Comparison of ENCODE assay signal across 8 cellular contexts in the genomic region with DNA sequence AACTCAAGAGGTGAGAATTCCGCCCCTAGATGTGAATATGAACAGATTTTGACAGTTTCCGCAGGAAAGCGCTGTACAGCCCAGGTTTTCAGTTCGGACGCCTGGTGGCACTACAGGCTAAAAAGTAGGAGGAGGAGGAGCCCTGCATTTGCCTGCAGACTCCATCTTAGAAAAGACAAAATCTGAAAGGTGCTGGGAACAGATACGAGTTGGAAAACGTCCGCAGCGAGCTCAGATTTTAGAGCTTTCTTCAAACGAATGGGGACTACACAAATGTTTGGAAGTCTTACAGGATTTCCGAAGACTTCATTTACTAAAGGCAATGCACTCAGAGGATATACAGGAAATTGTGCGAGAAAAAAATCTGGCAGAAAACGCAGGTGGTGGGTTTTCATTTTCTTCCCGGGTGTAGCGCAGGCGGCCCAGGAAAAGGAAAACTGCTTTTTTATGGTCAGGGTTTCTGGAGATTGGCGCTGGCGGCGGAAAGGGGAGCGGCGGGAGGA. TPM values are rescaled to one million over a fixed set of nuclear protein-coding genes. Genes with fewer than 3 reads are reported as not detected.
DNase-seq lines count a peak whose midpoint lies in the region; ATAC-seq and TF ChIP-seq lines count a peak whose summit lies in the region.

No MANE protein-coding gene starts in this region.

- H3K18ac ChIP-seq in H9 (ENCODE audit: insufficient read length, low read depth, low read length) = peak overlapping the region; percentile 82

- H3K4me3 ChIP-seq in AG09309 (ENCODE audit: control insufficient read depth, low read depth, low read length) (peak overlapping the region; percentile 46), PC-9 (peak overlapping the region; percentile 59), osteoblast (ENCODE audit: insufficient read depth, low read length) (peak overlapping the region; percentile 71)

- no peaks in the 10 kb centered on the region for H4K20me1 ChIP-seq in H9 (ENCODE audit: control insufficient read depth, insufficient read depth, insufficient read length)
- H4K20me1 ChIP-seq in PC-9 (ENCODE audit: insufficient read depth) = no peaks in the 10 kb centered on the region
- no peaks in the 10 kb centered on the region for H4K20me1 ChIP-seq in osteoblast (ENCODE audit: insufficient read depth, low read length)

- no TSS peak for BruUV-seq in PC-9 (replicated peaks; lab: Mats Ljungman, UMichigan)

- peaks cover 2% of the 10 kb centered on the region; the same call in 1 of the 2 replicates for H3K27me3 Mint-ChIP-seq in H9 (ENCODE audit: low read depth)

- H3K4me1 ChIP-seq in H9 (ENCODE audit: insufficient read depth, low read length) = no peaks in the 10 kb centered on the region; the same call in 1 of the 2 replicates
- no peaks in the 10 kb centered on the region for H3K4me1 ChIP-seq in PC-9 (replicated peaks; ENCODE audit: insufficient read depth)
- no peaks in the 10 kb centered on the region for H3K4me1 ChIP-seq in osteoblast (ENCODE audit: insufficient read depth, low read length)

- H2BK15ac ChIP-seq in H9 (ENCODE audit: low read depth, low read length) = no peak overlapping the region

- H3K23ac ChIP-seq in H9 (ENCODE audit: insufficient read length, low read depth, low read length) = no peak overlapping the region

- H2BK5ac ChIP-seq in H9 (ENCODE audit: insufficient read length, low read length) = no peak overlapping the region

- no peak overlapping the region for H4K5ac ChIP-seq in H9 (ENCODE audit: insufficient read length, low read depth, low read length)

- no peak overlapping the region for H2AK5ac ChIP-seq in H9 (ENCODE audit: insufficient read length, low read length)

- H3K27ac Mint-ChIP-seq in H9 = peak overlapping the region; percentile 46 to 99 (median 91); a peak in 4 of 7 replicates

- H3K4me2 ChIP-seq in H9 (ENCODE audit: insufficient read depth, insufficient read length, low read length) (peak overlapping the region; percentile 72), PC-9 (peak overlapping the region; percentile 85), osteoblast (ENCODE audit: insufficient read depth, low read length) (peak overlapping the region; percentile 80)

- peak overlapping the region; percentile 20 to 79; a peak in 3 of 5 replicates for H3K4me3 Mint-ChIP-seq in H9

- H3K23me2 ChIP-seq in H9 (ENCODE audit: insufficient read length, low read depth, low read length, poor library complexity, severe bottlenecking) = peaks cover 4% of the 10 kb centered on the region

- no peak overlapping the region for H2BK12ac ChIP-seq in H9 (ENCODE audit: insufficient read length, low read depth, low read length)

- H4K91ac ChIP-seq in H9 (ENCODE audit: insufficient read length, low read depth, low read length) = no peak overlapping the region

- H2BK120ac ChIP-seq in H9 (ENCODE audit: low read depth, low read length, poor library complexity, severe bottlenecking) = peak overlapping the region; percentile 67

- POLR2A ChIA-PET in PC-9 (lab: Charles Lee; ENCODE audit: unreplicated experiment) = interaction anchor here (0.5 kb wide), 1 partner anchor 133 kb away, joined by 4 read pairs; no protein-coding TSS in a partner anchor

- H3K9me3 ChIP-seq in H9 (ENCODE audit: control insufficient read depth, low read depth, low read length) = no peaks in the 10 kb centered on the region
- no peaks in the 10 kb centered on the region; the same call in 1 of the 2 replicates for H3K9me3 ChIP-seq in PC-9 (ENCODE audit: insufficient read depth, low read depth)
- H3K9me3 ChIP-seq in osteoblast (ENCODE audit: low read depth, low read length) = no peaks in the 10 kb centered on the region

- no peaks in the 10 kb centered on the region for H3K79me2 ChIP-seq in H9 (ENCODE audit: insufficient read depth, low read length)
- no peaks in the 10 kb centered on the region for H3K79me2 ChIP-seq in PC-9 (ENCODE audit: low read depth)
- H3K79me2 ChIP-seq in osteoblast (ENCODE audit: insufficient read depth, low read length) = no peaks in the 10 kb centered on the region

- no peaks in the 10 kb centered on the region for H3K79me1 ChIP-seq in H9 (ENCODE audit: insufficient read depth, low read depth, low read length, poor library complexity, severe bottlenecking)

- H3T11ph ChIP-seq in H9 (ENCODE audit: low read length) = peak overlapping the region; percentile 98

- no peaks in the 10 kb centered on the region for H3F3A ChIP-seq in PC-9 (ENCODE audit: insufficient read depth, low read depth)

- H3K9me3 Mint-ChIP-seq in H9 = peaks cover 0 to 4% of the 10 kb centered on the region in 2 experiments; a peak in 1 of 5 replicates

- H3K9me2 ChIP-seq in PC-9 (ENCODE audit: insufficient read depth) = no peaks in the 10 kb centered on the region

- H3K14ac ChIP-seq in H9 (ENCODE audit: insufficient read depth, low read length) = peak overlapping the region; percentile 89; the same call in 1 of the 2 replicates

- DNase-seq in AG09309 (ENCODE audit: low read depth) = peak; percentile 31
- peak; percentile 73 for DNase-seq in H9
- peak; percentile 39 to 62 for DNase-seq in PC-9
- peak; percentile 37 for DNase-seq in activated naive CD4-positive, alpha-beta T cell treated with anti-CD3 and anti-CD28 coated beads, Interleukin-2, amount 50 U/mL, for 16 hours
- DNase-seq in Right ventricle myocardium superior = peak; percentile 48
- DNase-seq in osteoblast (ENCODE audit: insufficient read length, low spot score, missing footprints) = no peak
- no peak for DNase-seq in NK-92 treated with Interleukin-12 subunit alpha and Interleukin-12 subunit beta, amount 100 ng/mL, for 24 hours (lab: John Stamatoyannopoulos, UW)
- DNase-seq in NCI-H774 (lab: John Stamatoyannopoulos, UW) = no peak

- WGBS in H9 (ENCODE audit: extremely low coverage, insufficient read length, low lambda C conversion rate) = no CpG with 5 or more reads among the region's 21 CpGs

- no peaks in the 10 kb centered on the region for H3K27me3 ChIP-seq in H9 (ENCODE audit: insufficient read depth, low read length)
- H3K27me3 ChIP-seq in PC-9 (ENCODE audit: insufficient read depth, low read depth) = no peaks in the 10 kb centered on the region
- H3K27me3 ChIP-seq in osteoblast (ENCODE audit: insufficient read depth, low read length) = no peaks in the 10 kb centered on the region

- H2AFZ ChIP-seq in H9 (ENCODE audit: low read length) (peak overlapping the region; percentile 99), PC-9 (peak overlapping the region; percentile 95), osteoblast (ENCODE audit: low read length) (peak overlapping the region; percentile 92)

- H4K8ac ChIP-seq in H9 (replicated peaks; ENCODE audit: insufficient read length, low read depth, low read length) = no peak overlapping the region

- intact Hi-C loops in PC-9 (cut with micrococcal nuclease; ENCODE audit: unreplicated experiment) = loop anchor here (5.0 to 10.0 kb wide), 3 partner anchors 100 to 478 kb away; a partner anchor contains a TSS
- intact Hi-C loops in Right ventricle myocardium superior (cut with DNase I) = no loop called here

- no peaks in the 10 kb centered on the region for H3K36me3 ChIP-seq in PC-9 (ENCODE audit: low read depth)
- H3K36me3 ChIP-seq in osteoblast (ENCODE audit: insufficient read depth, low read length) = no peaks in the 10 kb centered on the region

- CTCF ChIA-PET in PC-9 (lab: Charles Lee) = interaction anchor here (0.7 to 0.9 kb wide), 3 partner anchors 10 to 480 kb away, joined by 3 to 4 read pairs (median 3); a partner anchor contains a TSS

- no peak overlapping the region for H3K56ac ChIP-seq in H9 (ENCODE audit: insufficient read length, low read depth, low read length)

- peaks cover 4 to 6% of the 10 kb centered on the region in 2 experiments; a peak in 3 of 4 replicates for H3K4me1 Mint-ChIP-seq in H9

- no peak overlapping the region; the same call in 1 of the 2 replicates for H3K4ac ChIP-seq in H9 (ENCODE audit: low read depth, low read length)

- TF ChIP-seq CTCF in AG09309 (IDR thresholded peaks at IDR 0.05; ENCODE audit: control insufficient read depth, insufficient read depth, low read depth, low read length, missing control alignments) (peak; percentile 68), H9 (conservative IDR thresholded peaks at IDR 0.05) (peak; percentile 79), PC-9 (conservative IDR thresholded peaks at IDR 0.05) (peak; percentile 63), osteoblast (IDR thresholded peaks at IDR 0.05; ENCODE audit: extremely low read depth, low read depth, low read length) (peak; percentile 63)

- H3K27ac ChIP-seq in H9 (ENCODE audit: insufficient read length, low read depth, low read length) (no peak overlapping the region), PC-9 (no peak overlapping the region), osteoblast (ENCODE audit: low read depth, low read length) (no peak overlapping the region)

- H2BK20ac ChIP-seq in H9 (ENCODE audit: low read depth, low read length, poor library complexity, severe bottlenecking) = peak overlapping the region; percentile 100

- H3K9ac ChIP-seq in H9 (ENCODE audit: extremely low read depth, insufficient read length, low read length) = peak overlapping the region; percentile 93

- H3K36me3 Mint-ChIP-seq in H9 (ENCODE audit: insufficient read depth in 1 of 3, low read depth in 3 of 3) = peaks cover 0 to 6% (median 4%) of the 10 kb centered on the region in 3 experiments; a peak in 3 of 7 replicates

- peak; percentile 75 for ATAC-seq in Right ventricle myocardium superior (ENCODE audit: poor library complexity)

RNA-seq across cellular contexts. Expression of a gene that starts 9.9 kb away (rescaled TPM):
- total RNA-seq in H9 (2021) = 26.3 and 27.7 TPM in 2 replicates
- total RNA-seq in PC-9 (2021) = 2.8 and 4.0 TPM in 2 replicates
- total RNA-seq in Right ventricle myocardium superior = 2.0 TPM
- total RNA-seq in osteoblast = 1.2 and 1.4 TPM in 2 replicates

RNA-seq across cellular contexts. Expression of a gene that starts 15.7 kb away (rescaled TPM):
- 2.0 and 2.3 TPM in 2 replicates for total RNA-seq in H9 (2021)
- total RNA-seq in PC-9 (2021) = 0.17 and 0.55 TPM in 2 replicates
- total RNA-seq in Right ventricle myocardium superior = 1.4 TPM
- total RNA-seq in osteoblast = 0.36 and 0.88 TPM in 2 replicates

RNA-seq across cellular contexts. Expression of a gene that starts 33.4 kb away (rescaled TPM):
- 0.07 and 0.11 TPM in 2 replicates for total RNA-seq in H9 (2021)
- not detected in 2 replicates for total RNA-seq in PC-9 (2021)
- not detected for total RNA-seq in Right ventricle myocardium superior
- total RNA-seq in osteoblast = not detected in 2 replicates

RNA-seq across cellular contexts. Expression of a gene that starts 37.1 kb away (rescaled TPM):
- total RNA-seq in H9 (2021) (1.3 and 1.6 TPM in 2 replicates), PC-9 (2021) (0.09 and 0.13 TPM in 2 replicates), Right ventricle myocardium superior (1.7 TPM), osteoblast (1.1 and 1.2 TPM in 2 replicates)

RNA-seq across cellular contexts. Expression of a gene that starts 50.5 kb away (rescaled TPM):
- total RNA-seq in H9 (2021) (2.8 and 2.9 TPM in 2 replicates), PC-9 (2021) (not detected in 2 replicates), Right ventricle myocardium superior (1.3 TPM), osteoblast (1.5 and 2.9 TPM in 2 replicates)

Comparison
In these comparisons a context has a peak if more than half of its experiments do, and no peak if none do; other contexts are left out.
1. DNase-seq: peak in AG09309 (single experiment), H9 (single experiment), PC-9 (2 of 2), activated naive CD4-positive, alpha-beta T cell treated with anti-CD3 and anti-CD28 coated beads, Interleukin-2, amount 50 U/mL, for 16 hours (single experiment) and Right ventricle myocardium superior (single experiment); none in osteoblast (single experiment), NK-92 treated with Interleukin-12 subunit alpha and Interleukin-12 subunit beta, amount 100 ng/mL, for 24 hours (single experiment) and NCI-H774 (single experiment).
2. Peak in every context shown above with its lines, with median percentiles within 50 percentile points of each other: H3K4me3 ChIP-seq, CTCF ChIP-seq, H2AFZ ChIP-seq and H3K4me2 ChIP-seq.